8 cellular contexts compared by ENCODE assay signal in the genomic region with DNA sequence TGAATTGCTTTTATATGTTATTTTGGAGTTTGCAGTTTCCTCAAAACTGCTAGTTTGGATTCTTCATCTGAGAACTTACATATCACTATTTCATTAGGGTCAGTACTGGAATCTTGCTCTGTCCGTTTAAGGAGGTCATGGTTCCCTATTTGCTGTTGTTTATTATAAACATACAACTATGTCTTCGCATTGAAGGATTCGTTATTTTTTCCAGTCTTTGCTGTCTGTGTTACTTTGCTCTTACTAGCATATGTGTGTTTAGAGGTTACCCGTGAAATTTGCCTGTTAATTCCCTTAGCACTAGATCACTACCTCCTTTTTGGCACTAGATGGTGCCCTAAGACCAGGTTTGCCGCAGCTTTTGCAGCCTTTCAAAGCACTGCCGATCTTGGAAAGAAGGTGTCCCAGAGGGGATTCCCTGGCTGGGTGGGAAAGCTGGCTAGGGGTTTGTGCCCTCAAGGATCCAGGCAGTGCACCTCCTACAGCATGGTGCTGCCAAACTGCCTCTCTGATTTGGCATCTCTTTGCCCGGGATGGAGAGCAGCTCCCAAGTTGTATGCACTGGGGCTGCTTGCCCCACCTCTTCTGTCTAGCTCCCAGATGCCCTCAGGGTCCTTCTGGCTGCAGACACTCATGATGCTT.
DNase-seq lines count a peak whose midpoint lies in the region; ATAC-seq and TF ChIP-seq lines count a peak whose summit lies in the region.

No MANE protein-coding gene starts in this region.

- no peaks in the 10 kb centered on the region for H3K36me3 ChIP-seq in CD8-positive, alpha-beta memory T cell (ENCODE audit: insufficient read depth, low read length)

- intact Hi-C loops in activated CD8-positive, alpha-beta T cell treated with anti-CD3 and anti-CD28 coated beads for 36 hours (cut with micrococcal nuclease), result loop anchor here (2.0 to 5.0 kb wide), 2 partner anchors 222 to 547 kb away; no protein-coding TSS in a partner anchor

- POLR2A ChIA-PET in CD8-positive, alpha-beta memory T cell (lab: Charles Lee), result no interaction called here
- POLR2A ChIA-PET in activated CD8-positive, alpha-beta T cell treated with anti-CD3 and anti-CD28 coated beads for 36 hours (lab: Charles Lee), result no interaction called here

- CTCF ChIA-PET in CD8-positive, alpha-beta memory T cell (lab: Charles Lee), result interaction anchor here (0.6 to 3.0 kb wide), 15 partner anchors 26 to 549 kb away, joined by 3 to 18 read pairs (median 3); no protein-coding TSS in a partner anchor
- CTCF ChIA-PET in activated CD8-positive, alpha-beta T cell treated with anti-CD3 and anti-CD28 coated beads for 36 hours (lab: Charles Lee), result interaction anchor here (0.6 to 3.1 kb wide), 31 partner anchors 10 to 568 kb away, joined by 3 to 93 read pairs (median 4); a partner anchor contains a TSS

- peak; percentile 41 to 76 (median 60) for DNase-seq in CD8-positive, alpha-beta memory T cell
- peak; percentile 28 for DNase-seq in NCI-H82 treated with DMSO at 0.1 percent for 48 hours (lab: John Stamatoyannopoulos, UW; ENCODE audit: unreplicated experiment)
- peak; percentile 75 for DNase-seq in activated CD8-positive, alpha-beta T cell treated with anti-CD3 and anti-CD28 coated beads for 36 hours
- peak; percentile 55 for DNase-seq in endothelial cell (ENCODE audit: low spot score)
- DNase-seq in myocyte (ENCODE audit: low read depth), result peak; percentile 7
- DNase-seq in stimulated activated naive B cell treated with anti-CD40 and anti-IgM and Interleukin-4, amounts not matched to agents 10 μg/mL and 1 μg/mL and 100 μg/mL, for 72 hours, result peak; percentile 51

- H3K4me1 ChIP-seq in CD8-positive, alpha-beta memory T cell (ENCODE audit: insufficient read depth, low read length), result no peaks in the 10 kb centered on the region

- no peak overlapping the region for H3K27ac ChIP-seq in CD8-positive, alpha-beta memory T cell (ENCODE audit: low read depth, low read length)

- peak overlapping the region in 5 of 8 donors; percentile 7 to 79 (median 62) for H3K27ac Mint-ChIP-seq in CD8-positive, alpha-beta memory T cell
- H3K27ac Mint-ChIP-seq in activated CD8-positive, alpha-beta T cell treated with anti-CD3 and anti-CD28 coated beads for 36 hours, result peak overlapping the region; percentile 78
- H3K27ac Mint-ChIP-seq in endothelial cell (ENCODE audit: unreplicated experiment), result no peak overlapping the region
- H3K27ac Mint-ChIP-seq in stimulated activated naive B cell treated with anti-CD40 and anti-IgM and Interleukin-4, amounts not matched to agents 10 μg/mL and 1 μg/mL and 100 μg/mL, for 72 hours, result peak overlapping the region; percentile 38

- no peaks in the 10 kb centered on the region for H3K36me3 Mint-ChIP-seq in CD8-positive, alpha-beta memory T cell
- H3K36me3 Mint-ChIP-seq in activated CD8-positive, alpha-beta T cell treated with anti-CD3 and anti-CD28 coated beads for 36 hours (ENCODE audit: low read depth), result peaks cover 2% of the 10 kb centered on the region
- no peaks in the 10 kb centered on the region for H3K36me3 Mint-ChIP-seq in endothelial cell (ENCODE audit: low read depth, unreplicated experiment)
- H3K36me3 Mint-ChIP-seq in stimulated activated naive B cell treated with anti-CD40 and anti-IgM and Interleukin-4, amounts not matched to agents 10 μg/mL and 1 μg/mL and 100 μg/mL, for 72 hours, result peaks cover 0 to 3% of the 10 kb centered on the region in 2 donors

- no peaks in the 10 kb centered on the region for H3K9me3 ChIP-seq in CD8-positive, alpha-beta memory T cell (ENCODE audit: low read length)

- TF ChIP-seq CTCF in activated CD8-positive, alpha-beta T cell treated with anti-CD3 and anti-CD28 coated beads for 36 hours (IDR thresholded peaks at IDR 0.05), result peak; percentile 93
- peak; percentile 71 for TF ChIP-seq CTCF in endothelial cell (IDR thresholded peaks at IDR 0.05; ENCODE audit: unreplicated experiment)

- peaks cover 0 to 3% of the 10 kb centered on the region in 2 donors for H3K27me3 Mint-ChIP-seq in CD8-positive, alpha-beta memory T cell
- H3K27me3 Mint-ChIP-seq in activated CD8-positive, alpha-beta T cell treated with anti-CD3 and anti-CD28 coated beads for 36 hours, result no peaks in the 10 kb centered on the region
- peaks cover 1% of the 10 kb centered on the region for H3K27me3 Mint-ChIP-seq in endothelial cell (ENCODE audit: unreplicated experiment)
- H3K27me3 Mint-ChIP-seq in stimulated activated naive B cell treated with anti-CD40 and anti-IgM and Interleukin-4, amounts not matched to agents 10 μg/mL and 1 μg/mL and 100 μg/mL, for 72 hours, result no peaks in the 10 kb centered on the region

- H3K9me3 Mint-ChIP-seq in CD8-positive, alpha-beta memory T cell, result peaks cover 0 to 7% (median 6%) of the 10 kb centered on the region in 5 donors
- peaks cover 6% of the 10 kb centered on the region for H3K9me3 Mint-ChIP-seq in activated CD8-positive, alpha-beta T cell treated with anti-CD3 and anti-CD28 coated beads for 36 hours
- no peaks in the 10 kb centered on the region for H3K9me3 Mint-ChIP-seq in endothelial cell (ENCODE audit: unreplicated experiment)
- peaks cover 6 to 7% of the 10 kb centered on the region in 2 donors for H3K9me3 Mint-ChIP-seq in stimulated activated naive B cell treated with anti-CD40 and anti-IgM and Interleukin-4, amounts not matched to agents 10 μg/mL and 1 μg/mL and 100 μg/mL, for 72 hours

- H3K4me3 Mint-ChIP-seq in CD8-positive, alpha-beta memory T cell, result peak overlapping the region; percentile 73 to 87 (median 82)
- peak overlapping the region; percentile 69 for H3K4me3 Mint-ChIP-seq in activated CD8-positive, alpha-beta T cell treated with anti-CD3 and anti-CD28 coated beads for 36 hours
- no peak overlapping the region for H3K4me3 Mint-ChIP-seq in endothelial cell (ENCODE audit: unreplicated experiment)
- H3K4me3 Mint-ChIP-seq in stimulated activated naive B cell treated with anti-CD40 and anti-IgM and Interleukin-4, amounts not matched to agents 10 μg/mL and 1 μg/mL and 100 μg/mL, for 72 hours, result peak overlapping the region; percentile 79 to 80

- ATAC-seq in GM19328 (IDR thresholded peaks at IDR 0.05; ENCODE audit: unreplicated experiment) (peak; percentile 86), HG03439 (IDR thresholded peaks at IDR 0.05; ENCODE audit: unreplicated experiment) (peak; percentile 89)
- peak; percentile 94 for ATAC-seq in activated CD8-positive, alpha-beta T cell treated with anti-CD3 and anti-CD28 coated beads for 36 hours
- ATAC-seq in stimulated activated naive B cell treated with anti-CD40 and anti-IgM and Interleukin-4, amounts not matched to agents 10 μg/mL and 1 μg/mL and 100 μg/mL, for 72 hours (replicated peaks), result peak; percentile 92 to 93

- no peaks in the 10 kb centered on the region for H3K27me3 ChIP-seq in CD8-positive, alpha-beta memory T cell (ENCODE audit: insufficient read depth, low read length, poor library complexity, severe bottlenecking)

- peaks cover 0 to 9% (median 5%) of the 10 kb centered on the region in 3 donors for H3K4me1 Mint-ChIP-seq in CD8-positive, alpha-beta memory T cell
- H3K4me1 Mint-ChIP-seq in activated CD8-positive, alpha-beta T cell treated with anti-CD3 and anti-CD28 coated beads for 36 hours (ENCODE audit: low read depth), result peaks cover 9% of the 10 kb centered on the region
- no peaks in the 10 kb centered on the region for H3K4me1 Mint-ChIP-seq in endothelial cell (ENCODE audit: unreplicated experiment)
- H3K4me1 Mint-ChIP-seq in stimulated activated naive B cell treated with anti-CD40 and anti-IgM and Interleukin-4, amounts not matched to agents 10 μg/mL and 1 μg/mL and 100 μg/mL, for 72 hours, result peaks cover 9 to 17% of the 10 kb centered on the region in 2 donors

- peak overlapping the region; percentile 62 for H3K4me3 ChIP-seq in CD8-positive, alpha-beta memory T cell (ENCODE audit: low read length)

Comparison
In these comparisons a context has a peak if more than half of its experiments do, and no peak if none do; other contexts are left out.
1. DNase-seq: peak in every context shown above with its lines; median percentile 75 in activated CD8-positive, alpha-beta T cell treated with anti-CD3 and anti-CD28 coated beads for 36 hours; 60 in CD8-positive, alpha-beta memory T cell; 55 in endothelial cell; 51 in stimulated activated naive B cell treated with anti-CD40 and anti-IgM and Interleukin-4, amounts not matched to agents 10 μg/mL and 1 μg/mL and 100 μg/mL, for 72 hours; 28 in NCI-H82 treated with DMSO at 0.1 percent for 48 hours; 7 in myocyte.